26 cellular contexts compared by ENCODE assay signal in the genomic region with DNA sequence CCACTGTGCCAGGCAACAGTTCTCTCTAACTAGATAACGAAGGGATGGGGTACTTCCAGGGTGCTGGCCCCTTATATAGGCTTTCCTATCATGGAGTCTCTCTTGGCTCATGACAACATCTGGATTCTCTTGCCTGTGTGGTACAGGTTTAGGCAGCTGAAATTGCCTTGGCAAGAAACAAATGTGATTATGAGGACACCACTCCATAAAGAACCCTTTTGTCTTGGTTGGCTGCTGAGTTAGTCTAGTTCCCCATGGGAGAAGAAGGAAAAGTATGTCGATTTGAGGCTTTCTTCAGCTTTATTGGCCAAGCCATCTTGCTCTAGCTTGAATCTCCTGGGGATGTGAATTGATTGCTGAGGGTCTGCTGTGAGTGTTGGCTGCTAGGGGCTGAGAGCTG.
"Had no signal": no experiment of that assay in that cellular context is flagged by ENCODE, and none has a peak within 500 bp of the region (broad histone marks: within the 10 kb centered on the region; RNA-seq: fewer than 3 reads in every experiment).

No MANE protein-coding gene starts in this region.

- H3K4me1 Mint-ChIP-seq: immature natural killer cell; stimulated activated memory B cell treated with anti-CD40 and anti-IgM and Interleukin-4, amounts not matched to agents 10 μg/mL and 1 μg/mL and 100 μg/mL, for 72 hours had no signal

- H3K36me3 ChIP-seq: esophagus squamous epithelium, left lung, prostate gland, right atrium auricular region, sigmoid colon, thoracic aorta, tibial nerve, upper lobe of left lung had no signal

- H3K27me3 ChIP-seq: left lung, right atrium auricular region, sigmoid colon, tibial nerve, upper lobe of left lung had no signal

- H3K4me3 ChIP-seq: coronary artery, esophagus squamous epithelium, left lung, prostate gland, right atrium auricular region, sigmoid colon, thoracic aorta, tibial nerve, upper lobe of left lung had no signal

- H3K4me3 Mint-ChIP-seq: effector memory CD8-positive, alpha-beta T cell; immature natural killer cell; naive thymus-derived CD4-positive, alpha-beta T cell; nephron; stimulated activated memory B cell treated with anti-CD40 and anti-IgM and Interleukin-4, amounts not matched to agents 10 μg/mL and 1 μg/mL and 100 μg/mL, for 72 hours had no signal

- FAIRE-seq: endometrium, frontal cortex, urothelium cell line had no signal

- DNase-seq: dermis blood vessel endothelial cell; effector memory CD8-positive, alpha-beta T cell; erythroblast; esophagus squamous epithelium; hypothalamus; immature natural killer cell; islet precursor cell; left lung; mesendoderm; midbrain; naive thymus-derived CD4-positive, alpha-beta T cell; nucleus accumbens; sigmoid colon; stimulated activated CD4-positive, alpha-beta T cell treated with anti-CD3 and anti-CD28 coated beads, Interleukin-4, amount 100 ng/mL, for 4 hours; stimulated activated naive CD8-positive, alpha-beta T cell treated with anti-CD3 and anti-CD28 coated beads, Interleukin-15, Interleukin-2, amounts not matched to agents 100 U/mL and 50 U/mL, for 24 hours; upper lobe of left lung had no signal

- ATAC-seq: effector memory CD8-positive, alpha-beta T cell; left lung; naive thymus-derived CD4-positive, alpha-beta T cell; stimulated activated memory B cell treated with anti-CD40 and anti-IgM and Interleukin-4, amounts not matched to agents 10 μg/mL and 1 μg/mL and 100 μg/mL, for 72 hours; stimulated activated naive CD8-positive, alpha-beta T cell treated with anti-CD3 and anti-CD28 coated beads, Interleukin-15, Interleukin-2, amounts not matched to agents 100 U/mL and 50 U/mL, for 24 hours had no signal

- H3K36me3 Mint-ChIP-seq: immature natural killer cell; stimulated activated memory B cell treated with anti-CD40 and anti-IgM and Interleukin-4, amounts not matched to agents 10 μg/mL and 1 μg/mL and 100 μg/mL, for 72 hours had no signal

- H3K9me3 ChIP-seq: esophagus squamous epithelium, left lung, prostate gland, sigmoid colon, thoracic aorta, tibial nerve, upper lobe of left lung had no signal

- H3K9me3 Mint-ChIP-seq: effector memory CD8-positive, alpha-beta T cell had no signal

- H3K27ac ChIP-seq: coronary artery, esophagus squamous epithelium, left lung, prostate gland, right atrium auricular region, sigmoid colon, thoracic aorta, tibial nerve, upper lobe of left lung had no signal

- H3K4me1 ChIP-seq: prostate gland, sigmoid colon had no signal

- H3K27ac Mint-ChIP-seq: effector memory CD8-positive, alpha-beta T cell; immature natural killer cell; naive thymus-derived CD4-positive, alpha-beta T cell; nephron; stimulated activated memory B cell treated with anti-CD40 and anti-IgM and Interleukin-4, amounts not matched to agents 10 μg/mL and 1 μg/mL and 100 μg/mL, for 72 hours had no signal
